Comparison of ENCODE assay signal across 23 cellular contexts in the genomic region with DNA sequence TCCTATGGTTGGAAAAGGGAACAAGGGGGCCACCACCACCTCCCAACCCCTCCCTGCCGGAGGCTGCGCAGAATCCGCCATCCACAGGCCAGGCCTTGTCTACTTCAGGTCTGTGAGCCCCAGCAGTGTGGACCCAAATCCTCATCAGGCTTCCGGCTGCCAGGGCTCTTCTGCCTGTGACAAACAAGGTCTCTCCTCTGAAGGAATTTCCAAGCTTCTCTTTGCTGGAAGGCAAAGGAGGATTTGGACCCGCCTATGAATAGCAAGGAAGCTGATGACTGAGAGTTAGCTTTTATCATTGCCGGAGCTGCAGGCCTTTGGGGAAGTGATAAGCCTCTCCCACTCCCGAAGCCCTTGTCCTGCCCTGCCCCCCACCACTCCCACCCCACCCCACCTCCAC.
"Had no signal": no experiment of that assay in that cellular context is flagged by ENCODE, and none has a peak within 500 bp of the region (broad histone marks: within the 10 kb centered on the region; RNA-seq: fewer than 3 reads in every experiment).

No MANE protein-coding gene starts in this region.

- H3K36me3 Mint-ChIP-seq: immature natural killer cell, naive B cell had no signal

- H3K9me3 Mint-ChIP-seq: immature natural killer cell, nephron had no signal

- H3K9me3 ChIP-seq: colonic mucosa, left ventricle myocardium inferior, lower lobe of right lung, neutrophil, psoas muscle, thoracic aorta, transverse colon had no signal

- DNase-seq: colonic mucosa; dermis blood vessel endothelial cell; foreskin melanocyte; head of caudate nucleus; hippocampal formation; immature natural killer cell; kidney; left cardiac atrium; left ventricle myocardium inferior; lower lobe of right lung; naive B cell; psoas muscle; retina; stimulated activated CD4-positive, alpha-beta T cell treated with anti-CD3 and anti-CD28 coated beads, Interleukin-12 subunit alpha, Interleukin-12 subunit beta, amount 100 ng/mL, for 4 hours; stimulated activated naive CD4-positive, alpha-beta T cell; stomach; substantia nigra; transverse colon had no signal

- H3K27ac Mint-ChIP-seq: endodermal cell, immature natural killer cell, memory B cell, naive B cell, nephron had no signal

- H3K36me3 ChIP-seq: colonic mucosa, left ventricle myocardium inferior, lower lobe of right lung, neutrophil, stomach, thoracic aorta, transverse colon had no signal

- H3K4me3 ChIP-seq: colonic mucosa, left ventricle myocardium inferior, lower lobe of right lung, psoas muscle, stomach, thoracic aorta, transverse colon had no signal

- H3K27ac ChIP-seq: colonic mucosa, left ventricle myocardium inferior, lower lobe of right lung, neutrophil, psoas muscle, stomach, thoracic aorta, transverse colon had no signal

- H3K27me3 ChIP-seq: colonic mucosa, neutrophil, stomach, transverse colon had no signal

- H3K4me1 Mint-ChIP-seq: immature natural killer cell, memory B cell had no signal

- H3K4me1 ChIP-seq: colonic mucosa, lower lobe of right lung, psoas muscle, transverse colon had no signal

- H3K4me3 Mint-ChIP-seq: endodermal cell, immature natural killer cell, memory B cell, naive B cell, nephron had no signal
